ENCODE assay signal across 22 cellular contexts in the genomic region with DNA sequence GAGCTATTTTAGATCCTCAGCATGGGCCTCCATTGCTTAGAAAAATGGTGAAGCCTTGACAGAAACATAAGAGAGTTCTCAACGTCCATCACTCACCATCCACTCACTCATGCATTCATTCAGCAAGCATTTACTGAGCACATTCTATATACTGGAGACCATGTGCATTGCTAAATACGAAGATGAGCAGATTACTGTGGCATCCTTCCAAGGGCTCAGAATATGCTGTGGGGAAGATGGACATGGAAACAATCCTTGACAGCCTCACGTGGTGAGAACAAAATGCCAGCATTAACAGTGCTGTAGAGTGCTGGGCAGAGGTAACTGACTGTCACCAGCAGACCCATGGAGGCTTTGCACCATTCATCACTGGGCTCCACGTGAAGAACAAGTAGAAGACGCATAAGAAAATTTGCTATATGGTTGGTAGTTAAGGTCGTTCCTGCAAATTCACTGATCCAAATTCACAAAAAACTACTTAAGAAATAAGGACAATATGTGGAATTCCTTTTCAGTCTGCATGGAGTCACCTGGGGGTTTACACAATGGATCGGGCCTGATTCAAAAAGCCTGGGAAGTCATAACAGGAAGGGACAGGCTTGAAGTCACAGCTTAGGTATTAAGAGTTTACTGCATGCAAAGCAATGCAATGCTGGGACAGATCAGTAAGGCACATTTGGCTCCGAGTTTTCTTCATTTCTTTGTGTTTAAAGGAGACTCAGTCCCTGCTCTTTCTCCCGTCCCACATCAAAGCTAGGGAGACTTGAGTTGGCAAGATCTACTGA.
"Had no signal": no experiment of that assay in that cellular context is flagged by ENCODE, and none has a peak within 500 bp of the region (broad histone marks: within the 10 kb centered on the region; RNA-seq: fewer than 3 reads in every experiment).

No MANE protein-coding gene starts in this region.

- H3K4me3 ChIP-seq: adrenal gland, ascending aorta, gastroesophageal sphincter, lower lobe of right lung, spleen, testis, transverse colon, uterus had no signal

- H3K9me3 Mint-ChIP-seq: activated naive CD8-positive, alpha-beta T cell treated with anti-CD3 and anti-CD28 coated beads for 36 hours; dendritic cell treated with granulocyte-macrophage colony-stimulating factor and Interleukin-4, amounts not matched to agents 40 ng/mL and 50 ng/mL, for 4 days; natural killer cell had no signal

- H3K27ac ChIP-seq: adrenal gland, ascending aorta, brain microvascular endothelial cell, lower lobe of right lung, spleen, testis, transverse colon, uterus had no signal

- DNase-seq: activated CD4-positive, alpha-beta T cell treated with anti-CD3 and anti-CD28 coated beads for 4 hours; activated CD4-positive, alpha-beta T cell treated with anti-CD3 and anti-CD28 coated beads, Interleukin-2, amount 50 U/mL, for 4 hours; activated effector memory CD4-positive, alpha-beta T cell treated with Interleukin-2 at 50 U/mL for 16 hours; activated naive CD4-positive, alpha-beta T cell treated with Interleukin-2 at 50 U/mL for 16 hours; activated naive CD8-positive, alpha-beta T cell treated with anti-CD3 and anti-CD28 coated beads for 36 hours; adrenal gland; brain microvascular endothelial cell; central memory CD4-positive, alpha-beta T cell; effector CD4-positive, alpha-beta T cell; head of caudate nucleus; lower lobe of right lung; natural killer cell; spleen; stimulated activated naive CD4-positive, alpha-beta T cell; testis; transverse colon; uterus had no signal

- H3K4me1 Mint-ChIP-seq: activated naive CD8-positive, alpha-beta T cell treated with anti-CD3 and anti-CD28 coated beads for 36 hours; natural killer cell had no signal

- H3K27me3 ChIP-seq: adrenal gland, ascending aorta, brain microvascular endothelial cell, gastroesophageal sphincter, testis, transverse colon, uterus had no signal

- H3K27ac Mint-ChIP-seq: activated naive CD8-positive, alpha-beta T cell treated with anti-CD3 and anti-CD28 coated beads for 36 hours; dendritic cell treated with granulocyte-macrophage colony-stimulating factor and Interleukin-4, amounts not matched to agents 40 ng/mL and 50 ng/mL, for 4 days; natural killer cell; progenitor cell of endocrine pancreas had no signal

- H3K36me3 Mint-ChIP-seq: activated naive CD8-positive, alpha-beta T cell treated with anti-CD3 and anti-CD28 coated beads for 36 hours; natural killer cell had no signal

- H3K4me1 ChIP-seq: adrenal gland, ascending aorta, spleen, uterus had no signal

- H3K27me3 Mint-ChIP-seq: activated naive CD8-positive, alpha-beta T cell treated with anti-CD3 and anti-CD28 coated beads for 36 hours had no signal

- H3K4me3 Mint-ChIP-seq: activated naive CD8-positive, alpha-beta T cell treated with anti-CD3 and anti-CD28 coated beads for 36 hours; dendritic cell treated with granulocyte-macrophage colony-stimulating factor and Interleukin-4, amounts not matched to agents 40 ng/mL and 50 ng/mL, for 4 days; natural killer cell had no signal

- ATAC-seq: gastroesophageal sphincter, left lobe of liver, lower lobe of right lung, natural killer cell had no signal

- H3K36me3 ChIP-seq: adrenal gland, ascending aorta, brain microvascular endothelial cell, gastroesophageal sphincter, lower lobe of right lung, spleen, transverse colon, uterus had no signal

- H3K9me3 ChIP-seq: adrenal gland, ascending aorta, gastroesophageal sphincter, lower lobe of right lung, spleen, testis, transverse colon, uterus had no signal
